Comparison of ENCODE assay signal across 11 cellular contexts in the genomic region with DNA sequence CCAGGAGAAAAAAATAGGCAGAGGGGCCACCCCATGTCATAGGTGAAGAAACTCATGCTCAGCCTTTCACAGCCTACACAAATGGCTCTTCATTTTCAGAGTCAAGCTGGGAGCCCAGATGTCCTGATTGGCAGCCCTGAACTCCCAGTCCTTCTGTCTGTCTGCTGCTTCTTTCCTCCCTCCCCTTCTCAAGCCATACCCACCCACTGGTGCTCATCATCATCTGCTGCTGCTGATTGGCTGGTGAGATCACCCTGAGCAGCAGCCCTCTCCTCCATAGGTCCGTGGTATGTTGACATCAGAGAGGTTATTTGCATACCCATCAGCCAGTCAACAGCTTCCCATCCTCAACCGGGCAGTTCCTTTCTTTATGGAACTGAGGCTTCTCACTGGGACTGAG. TPM values are rescaled to one million over a fixed set of nuclear protein-coding genes. Genes with fewer than 3 reads are reported as not detected.
A peak's percentile ranks its signal among the peaks of the same experiment; 100 is the strongest.
DNase-seq lines count a peak whose midpoint lies in the region; TF ChIP-seq lines count a peak whose summit lies in the region.
"Had no signal": no experiment of that assay in that cellular context is flagged by ENCODE, and none has a peak within 500 bp of the region (broad histone marks: within the 10 kb centered on the region; RNA-seq: fewer than 3 reads in every experiment).

No MANE protein-coding gene starts in this region.

- no peak overlapping the region for H3K4me3 ChIP-seq in esophagus muscularis mucosa
- no peak overlapping the region for H3K4me3 ChIP-seq in brain microvascular endothelial cell (ENCODE audit: low read depth, low read length)
- no peak overlapping the region for H3K4me3 ChIP-seq in stomach
- H3K4me3 ChIP-seq: heart right ventricle, right atrium auricular region had no signal

- no peak for TF ChIP-seq EP300 in esophagus muscularis mucosa (IDR thresholded peaks at IDR 0.05)
- TF ChIP-seq EP300 in stomach (IDR thresholded peaks at IDR 0.05): no peak

- H3K36me3 ChIP-seq in esophagus muscularis mucosa (no peaks in the 10 kb centered on the region), brain microvascular endothelial cell (replicated peaks) (no peaks in the 10 kb centered on the region), stomach (no peaks in the 10 kb centered on the region)
- H3K36me3 ChIP-seq: heart right ventricle, right atrium auricular region had no signal

- H3K27ac ChIP-seq in esophagus muscularis mucosa (replicated peaks in 1 of 4) (no peak overlapping the region), brain microvascular endothelial cell (no peak overlapping the region), stomach (no peak overlapping the region)
- H3K27ac ChIP-seq: heart right ventricle, KMS-11, right atrium auricular region had no signal

- in situ Hi-C loops in brain microvascular endothelial cell (cut with HindIII; ENCODE audit: low pct_ligation_motif_present, low sequenced_read_pairs) (loop anchor here (25.0 kb wide), 1 partner anchor 237 kb away; no protein-coding TSS in a partner anchor), GM13976 (cut with MboI; ENCODE audit: low sequenced_read_pairs, unreplicated experiment) (no loop called here)

- H3K9me3 ChIP-seq in esophagus muscularis mucosa (no peaks in the 10 kb centered on the region), stomach (no peaks in the 10 kb centered on the region)
- H3K9me3 ChIP-seq: heart right ventricle, right atrium auricular region had no signal

- H3K4me1 ChIP-seq in esophagus muscularis mucosa (peaks cover 8 to 29% (median 25%) of the 10 kb centered on the region in 4 donors), stomach (peaks cover 4 to 15% (median 11%) of the 10 kb centered on the region in 4 donors)

- DNase-seq in A172 (ENCODE audit: low spot score) (peak; percentile 47), ELF-1 (ENCODE audit: low read depth, low spot score) (peak; percentile 76), NOMO-1 treated with DMSO at 0.1 percent for 48 hours (lab: John Stamatoyannopoulos, UW; ENCODE audit: unreplicated experiment) (peak; percentile 51), esophagus muscularis mucosa (ENCODE audit: extremely low spot score) (peak; percentile 75), brain microvascular endothelial cell (no peak), GM13976 (ENCODE audit: low spot score) (no peak), stomach (no peak)
- no peak for DNase-seq in NK-92 treated with Interleukin-12 subunit alpha and Interleukin-12 subunit beta, amount 100 ng/mL, for 24 hours (lab: John Stamatoyannopoulos, UW)
- DNase-seq: heart right ventricle had no signal

- intact Hi-C loops in esophagus muscularis mucosa (cut with DNase I): loop anchor here (5.0 kb wide), 1 partner anchor 478 kb away; no protein-coding TSS in a partner anchor
- intact Hi-C loops in stomach (cut with DNase I; ENCODE audit: low total_unique reads): loop anchor here (5.0 kb wide), 1 partner anchor 163 kb away; no protein-coding TSS in a partner anchor

- TF ChIP-seq CTCF in esophagus muscularis mucosa (IDR thresholded peaks at IDR 0.05): no peak
- no peak for TF ChIP-seq CTCF in brain microvascular endothelial cell (IDR thresholded peaks at IDR 0.05; ENCODE audit: low read depth, low read length, missing control alignments)
- no peak for TF ChIP-seq CTCF in GM13976 (IDR thresholded peaks at IDR 0.05; ENCODE audit: borderline replicate concordance, control extremely low read depth, extremely low read depth, insufficient read depth, missing control alignments)
- no peak for TF ChIP-seq CTCF in stomach (IDR thresholded peaks at IDR 0.05)

- 36% methylated on average over 2 of the region's 2 CpGs for WGBS in esophagus muscularis mucosa
- WGBS in stomach, 5 donors: 22 to 47% (median 27%) methylated on average over 2 of the region's 2 CpGs

- TF ChIP-seq POLR2A in esophagus muscularis mucosa (IDR thresholded peaks at IDR 0.05; ENCODE audit: low read depth): no peak
- TF ChIP-seq POLR2A in stomach (IDR thresholded peaks at IDR 0.05): no peak

- peaks cover 0 to 20% (median 0%) of the 10 kb centered on the region in 4 donors for H3K27me3 ChIP-seq in esophagus muscularis mucosa
- H3K27me3 ChIP-seq in brain microvascular endothelial cell (replicated peaks): peaks cover 18% of the 10 kb centered on the region
- peaks cover 0 to 41% (median 4%) of the 10 kb centered on the region in 3 donors for H3K27me3 ChIP-seq in stomach
- H3K27me3 ChIP-seq: right atrium auricular region had no signal

RNA-seq across cellular contexts. Expression of a gene that starts 46.1 kb away (rescaled TPM):
- 7.6 and 10.1 TPM in 2 replicates for total RNA-seq in A172 (2014; rRNA removed; shearing (Covaris generic))
- total RNA-seq in esophagus muscularis mucosa (10 to 100 TPM; 29.5 to 43.2 (median 33.5) TPM), stomach (100 to 1,000 TPM in 1 of 5 donors, 10 to 100 TPM in 3, 1 to 10 TPM in 1; 4.5 to 139 (median 14.2) TPM)
- 1 to 10 TPM; 1.2 to 3.5 (median 2.6) TPM for polyA plus RNA-seq in stomach

Comparison
In these comparisons a context has a peak if more than half of its experiments do, and no peak if none do; other contexts are left out.
1. DNase-seq: peak in A172 (single experiment), ELF-1 (single experiment), NOMO-1 treated with DMSO at 0.1 percent for 48 hours (single experiment) and esophagus muscularis mucosa (single experiment); none in brain microvascular endothelial cell (single experiment), GM13976 (single experiment), NK-92 treated with Interleukin-12 subunit alpha and Interleukin-12 subunit beta, amount 100 ng/mL, for 24 hours (single experiment) and stomach (single experiment).